8 cellular contexts compared by ENCODE assay signal in genomic region chr22:36328635-36329216, GRCh38. TPM values are rescaled to one million over a fixed set of nuclear protein-coding genes. Genes with fewer than 3 reads are reported as not detected.
DNase-seq lines count a peak whose midpoint lies in the region; ATAC-seq and TF ChIP-seq lines count a peak whose summit lies in the region.

No MANE protein-coding gene starts in this region.

- H3K4me1 Mint-ChIP-seq in activated T-helper 1 cell treated with anti-CD3 and anti-CD28 coated beads, Interleukin-12 subunit alpha, Interleukin-12 subunit beta, Interleukin-2, Interleukin-4 antibody, amounts not matched to agents 30 ng/mL and 10 ng/mL and 1 ng/mL, durations not matched to agents 14 hours and 24 hours and 36 hours (ENCODE audit: low read depth) = peaks cover 74% of the 10 kb centered on the region

- H3K4me2 ChIP-seq in trophoblast cell (ENCODE audit: low read length) = peak overlapping the region; percentile 50

- peak overlapping the region; percentile 100 for H3K27ac ChIP-seq in AG04450 (ENCODE audit: low read depth, low read length)
- peak overlapping the region; percentile 99 for H3K27ac ChIP-seq in trophoblast cell (ENCODE audit: low read depth, low read length)

- H3K9me3 ChIP-seq in AG04450 (ENCODE audit: control insufficient read depth, insufficient read depth, low read length) (no peaks in the 10 kb centered on the region; the same call in 1 of the 2 replicates), trophoblast cell (ENCODE audit: insufficient read depth, low read depth, low read length) (peaks cover 5% of the 10 kb centered on the region)

- H4K91ac ChIP-seq in trophoblast cell (ENCODE audit: low read depth, low read length) = peak overlapping the region; percentile 96

- no peaks in the 10 kb centered on the region for H3K9me3 Mint-ChIP-seq in activated T-helper 1 cell treated with anti-CD3 and anti-CD28 coated beads, Interleukin-12 subunit alpha, Interleukin-12 subunit beta, Interleukin-2, Interleukin-4 antibody, amounts not matched to agents 30 ng/mL and 10 ng/mL and 1 ng/mL, durations not matched to agents 14 hours and 24 hours and 36 hours

- H3K27me3 Mint-ChIP-seq in activated T-helper 1 cell treated with anti-CD3 and anti-CD28 coated beads, Interleukin-12 subunit alpha, Interleukin-12 subunit beta, Interleukin-2, Interleukin-4 antibody, amounts not matched to agents 30 ng/mL and 10 ng/mL and 1 ng/mL, durations not matched to agents 14 hours and 24 hours and 36 hours (ENCODE audit: insufficient read depth) = no peaks in the 10 kb centered on the region

- CTCF ChIA-PET in AG04450 (lab: Charles Lee) = interaction anchor here (0.5 to 2.7 kb wide), 3 partner anchors 142 to 1193 kb away, joined by 3 to 21 read pairs (median 3); no protein-coding TSS in a partner anchor

- peaks cover 53 to 59% of the 10 kb centered on the region in 2 experiments for H3K4me1 ChIP-seq in trophoblast cell (ENCODE audit: control insufficient read depth in 1 of 2, insufficient read depth in 2 of 2, low read length in 2 of 2)

- POLR2A ChIA-PET in AG04450 (lab: Yijun Ruan, JAX) = interaction anchor here (0.6 to 2.6 kb wide), 14 partner anchors 9 to 178 kb away, joined by 3 to 13 read pairs (median 4); partner anchors contain the start of genes FOXRED2, MYH9 and TXN2

- no CpG with 5 or more reads among the region's 23 CpGs for WGBS in trophoblast cell (ENCODE audit: extremely low coverage, insufficient coverage, insufficient read length)

- peak overlapping the region; percentile 47 for H4K12ac ChIP-seq in trophoblast cell (ENCODE audit: low read depth, low read length)

- peaks cover 35% of the 10 kb centered on the region for H3K79me2 ChIP-seq in trophoblast cell (ENCODE audit: control insufficient read depth, insufficient read depth, low read length, poor library complexity)

- DNase-seq in AG04450 (ENCODE audit: low read depth, low spot score) (peak; percentile 85), HK-2 (ENCODE audit: unreplicated experiment) (peak; percentile 90), germinal center (ENCODE audit: low spot score) (peak; percentile 33), trophoblast cell (peak; percentile 90), NCI-H524 treated with DMSO at 0.1 percent for 48 hours (lab: John Stamatoyannopoulos, UW) (no peak), NCI-H526 treated with DMSO at 0.1 percent for 48 hours (lab: John Stamatoyannopoulos, UW) (no peak)
- DNase-seq in activated T-helper 1 cell treated with anti-CD3 and anti-CD28 coated beads, Interleukin-12 subunit alpha, Interleukin-12 subunit beta, Interleukin-2, Interleukin-4 antibody, amounts not matched to agents 30 ng/mL and 10 ng/mL and 1 ng/mL, durations not matched to agents 14 hours and 24 hours and 36 hours (ENCODE audit: low spot score) = no peak

- peaks cover 52% of the 10 kb centered on the region for H3K79me1 ChIP-seq in trophoblast cell (ENCODE audit: low read length)

- H3K23ac ChIP-seq in trophoblast cell (ENCODE audit: low read length) = peak overlapping the region; percentile 54

- H3K14ac ChIP-seq in trophoblast cell (ENCODE audit: low read length) = peak overlapping the region; percentile 97

- peak overlapping the region; percentile 98 for H3K27ac Mint-ChIP-seq in activated T-helper 1 cell treated with anti-CD3 and anti-CD28 coated beads, Interleukin-12 subunit alpha, Interleukin-12 subunit beta, Interleukin-2, Interleukin-4 antibody, amounts not matched to agents 30 ng/mL and 10 ng/mL and 1 ng/mL, durations not matched to agents 14 hours and 24 hours and 36 hours

- H3K18ac ChIP-seq in trophoblast cell (ENCODE audit: low read length) = peak overlapping the region; percentile 96

- intact Hi-C loops in activated T-helper 1 cell treated with anti-CD3 and anti-CD28 coated beads, Interleukin-12 subunit alpha, Interleukin-12 subunit beta, Interleukin-2, Interleukin-4 antibody, amounts not matched to agents 30 ng/mL and 10 ng/mL and 1 ng/mL, durations not matched to agents 14 hours and 24 hours and 36 hours (cut with micrococcal nuclease) = no loop called here

- H3K4me3 ChIP-seq in AG04450 (ENCODE audit: low read depth, low read length) = peak overlapping the region; percentile 10; the same call in 1 of the 2 replicates
- H3K4me3 ChIP-seq in trophoblast cell (ENCODE audit: low read depth, low read length) = peak overlapping the region; percentile 14

- no peak for ATAC-seq in HG03342 (IDR thresholded peaks at IDR 0.05; ENCODE audit: unreplicated experiment)

- H2AK5ac ChIP-seq in trophoblast cell (ENCODE audit: low read length) = peak overlapping the region; percentile 94

- peak overlapping the region; percentile 82 for H3K9ac ChIP-seq in trophoblast cell (ENCODE audit: low read length)

- peak overlapping the region; percentile 88 for H2BK5ac ChIP-seq in trophoblast cell (ENCODE audit: low read depth, low read length, poor library complexity)

- peak overlapping the region; percentile 72 for H2AFZ ChIP-seq in trophoblast cell (ENCODE audit: insufficient read depth, low read length, poor library complexity)

- no peaks in the 10 kb centered on the region for H3K27me3 ChIP-seq in AG04450 (ENCODE audit: control insufficient read depth, insufficient read depth, low read length)
- H3K27me3 ChIP-seq in trophoblast cell (ENCODE audit: insufficient read depth, low read length) = no peaks in the 10 kb centered on the region

- peak overlapping the region; percentile 94 for H2BK12ac ChIP-seq in trophoblast cell (ENCODE audit: low read length)

- peak overlapping the region; percentile 60 for H3K4ac ChIP-seq in trophoblast cell (ENCODE audit: low read depth, low read length)

- peak overlapping the region; percentile 86 for H4K8ac ChIP-seq in trophoblast cell (ENCODE audit: low read depth, low read length)

- no peak for TF ChIP-seq CTCF in AG04450 (IDR thresholded peaks at IDR 0.05; ENCODE audit: low read depth, low read length)

- peaks cover 75% of the 10 kb centered on the region for H3K36me3 Mint-ChIP-seq in activated T-helper 1 cell treated with anti-CD3 and anti-CD28 coated beads, Interleukin-12 subunit alpha, Interleukin-12 subunit beta, Interleukin-2, Interleukin-4 antibody, amounts not matched to agents 30 ng/mL and 10 ng/mL and 1 ng/mL, durations not matched to agents 14 hours and 24 hours and 36 hours (ENCODE audit: low read depth)

- peak overlapping the region; percentile 86 for H3K4me3 Mint-ChIP-seq in activated T-helper 1 cell treated with anti-CD3 and anti-CD28 coated beads, Interleukin-12 subunit alpha, Interleukin-12 subunit beta, Interleukin-2, Interleukin-4 antibody, amounts not matched to agents 30 ng/mL and 10 ng/mL and 1 ng/mL, durations not matched to agents 14 hours and 24 hours and 36 hours

- peaks cover 50 to 59% of the 10 kb centered on the region in 2 experiments for H3K36me3 ChIP-seq in trophoblast cell (ENCODE audit: control insufficient read depth in 1 of 2, insufficient read depth in 2 of 2, low read length in 2 of 2)

- H2BK120ac ChIP-seq in trophoblast cell (ENCODE audit: insufficient read depth, low read length, poor library complexity) = peak overlapping the region; percentile 90

RNA-seq across cellular contexts. Expression of gene MYH9, which starts 59.0 kb away (rescaled TPM):
- 338 and 432 TPM in 2 replicates for polyA plus RNA-seq in AG04450 (2011; rRNA removed)
- 1,487 and 1,729 TPM in 2 replicates for polyA minus RNA-seq in AG04450 (2011; rRNA and poly(A)+ RNA removed)
- total RNA-seq in activated T-helper 1 cell treated with anti-CD3 and anti-CD28 coated beads, Interleukin-12 subunit alpha, Interleukin-12 subunit beta, Interleukin-2, Interleukin-4 antibody, amounts not matched to agents 30 ng/mL and 10 ng/mL and 1 ng/mL, durations not matched to agents 14 hours and 24 hours and 36 hours = 618 and 639 TPM in 2 replicates
- 280 and 288 TPM in 2 replicates for polyA plus RNA-seq in trophoblast cell (2013)

Comparison
In these comparisons a context has a peak if more than half of its experiments do, and no peak if none do; other contexts are left out.
1. DNase-seq: peak in AG04450 (single experiment), HK-2 (single experiment), germinal center (single experiment) and trophoblast cell (2 of 2); none in activated T-helper 1 cell treated with anti-CD3 and anti-CD28 coated beads, Interleukin-12 subunit alpha, Interleukin-12 subunit beta, Interleukin-2, Interleukin-4 antibody, amounts not matched to agents 30 ng/mL and 10 ng/mL and 1 ng/mL, durations not matched to agents 14 hours and 24 hours and 36 hours (single experiment), NCI-H524 treated with DMSO at 0.1 percent for 48 hours (single experiment) and NCI-H526 treated with DMSO at 0.1 percent for 48 hours (single experiment).